In genomic region chrX:17046478-17047097, GRCh38 we compare ENCODE assay signal across 9 cellular contexts.
DNase-seq lines count a peak whose midpoint lies in the region; ATAC-seq and TF ChIP-seq lines count a peak whose summit lies in the region.
"Had no signal": no experiment of that assay in that cellular context is flagged by ENCODE, and none has a peak within 500 bp of the region (broad histone marks: within the 10 kb centered on the region; RNA-seq: fewer than 3 reads in every experiment).

No MANE protein-coding gene starts in this region.

- CTCF ChIA-PET in activated CD8-positive, alpha-beta T cell treated with anti-CD3 and anti-CD28 coated beads for 36 hours (lab: Charles Lee): interaction anchor here (0.7 to 5.2 kb wide), 23 partner anchors 8 to 224 kb away, joined by 3 to 63 read pairs (median 4); partner anchors contain the start of gene REPS2

- DNase-seq in G401 (ENCODE audit: low spot score): peak; percentile 73
- peak; percentile 89 for DNase-seq in HT-29 (ENCODE audit: low spot score)
- DNase-seq in NCI-H82 (lab: John Stamatoyannopoulos, UW): peak; percentile 92
- DNase-seq in activated CD8-positive, alpha-beta T cell treated with anti-CD3 and anti-CD28 coated beads for 36 hours: peak; percentile 65
- peak; percentile 69 to 78 for DNase-seq in erythroblast (lab: John Stamatoyannopoulos, UW)
- DNase-seq in mucosa of gallbladder (ENCODE audit: low spot score): peak; percentile 61

- no peaks in the 10 kb centered on the region for H3K36me3 Mint-ChIP-seq in activated CD8-positive, alpha-beta T cell treated with anti-CD3 and anti-CD28 coated beads for 36 hours (ENCODE audit: low read depth)
- H3K36me3 Mint-ChIP-seq: activated naive CD8-positive, alpha-beta T cell had no signal

- ATAC-seq in activated CD8-positive, alpha-beta T cell treated with anti-CD3 and anti-CD28 coated beads for 36 hours: no peak
- ATAC-seq in HG03565 (IDR thresholded peaks at IDR 0.05; ENCODE audit: unreplicated experiment): no peak

- no peaks in the 10 kb centered on the region for H3K27me3 Mint-ChIP-seq in activated CD8-positive, alpha-beta T cell treated with anti-CD3 and anti-CD28 coated beads for 36 hours
- H3K27me3 Mint-ChIP-seq: activated naive CD8-positive, alpha-beta T cell had no signal

- no peaks in the 10 kb centered on the region for H3K4me1 Mint-ChIP-seq in activated CD8-positive, alpha-beta T cell treated with anti-CD3 and anti-CD28 coated beads for 36 hours (ENCODE audit: low read depth)

- no peaks in the 10 kb centered on the region for H3K9me3 Mint-ChIP-seq in activated CD8-positive, alpha-beta T cell treated with anti-CD3 and anti-CD28 coated beads for 36 hours

- H3K27ac ChIP-seq in temporal lobe (ENCODE audit: low read depth, low read length): peak overlapping the region; percentile 0

- POLR2A ChIA-PET in activated CD8-positive, alpha-beta T cell treated with anti-CD3 and anti-CD28 coated beads for 36 hours (lab: Charles Lee): interaction anchor here (1.1 kb wide), 1 partner anchor 164 kb away, joined by 5 read pairs; no protein-coding TSS in a partner anchor

- in situ Hi-C loops in G401 (cut with HindIII; ENCODE audit: low sequenced_read_pairs): no loop called here

- intact Hi-C loops in activated CD8-positive, alpha-beta T cell treated with anti-CD3 and anti-CD28 coated beads for 36 hours (cut with micrococcal nuclease): loop anchor here (10.0 kb wide), 1 partner anchor 162 kb away; no protein-coding TSS in a partner anchor

- TF ChIP-seq CTCF in activated CD8-positive, alpha-beta T cell treated with anti-CD3 and anti-CD28 coated beads for 36 hours (IDR thresholded peaks at IDR 0.05): peak; percentile 42

- H3K27ac Mint-ChIP-seq in activated CD8-positive, alpha-beta T cell treated with anti-CD3 and anti-CD28 coated beads for 36 hours: no peak overlapping the region
- H3K27ac Mint-ChIP-seq: activated naive CD8-positive, alpha-beta T cell had no signal

- TF ChIP-seq POLR2A in erythroblast (IDR thresholded peaks at IDR 0.05; ENCODE audit: low read length): no peak

- H3K4me3 Mint-ChIP-seq in activated CD8-positive, alpha-beta T cell treated with anti-CD3 and anti-CD28 coated beads for 36 hours: no peak overlapping the region
- H3K4me3 Mint-ChIP-seq: activated naive CD8-positive, alpha-beta T cell had no signal
